ENCODE assay signal across 1 cellular context in the genomic region with DNA sequence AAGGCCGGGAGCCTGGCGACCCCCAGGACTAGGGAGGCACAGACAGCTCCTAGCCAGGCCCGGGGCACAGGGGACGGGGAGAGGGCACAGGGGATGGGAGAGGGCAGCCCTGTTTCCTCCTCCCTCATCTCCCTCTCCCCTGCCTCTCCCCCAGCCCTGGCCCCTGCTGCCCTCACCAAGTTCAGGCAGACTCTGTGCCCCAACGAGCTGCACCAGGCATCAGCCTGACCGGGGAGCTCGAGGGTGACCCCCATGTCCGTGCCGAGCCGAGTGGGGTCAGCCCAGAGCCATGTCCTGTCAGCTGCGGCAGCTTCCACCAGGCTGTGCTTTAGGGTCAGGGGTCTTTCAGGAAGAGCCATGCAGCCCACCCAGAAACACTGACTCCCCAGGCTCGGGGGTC.
TF ChIP-seq lines count a peak whose summit lies in the region.

No MANE protein-coding gene starts in this region.

TF ChIP-seq in HepG2, 621 proteins besides CTCF, POLR2A, EP300 and RAD21:
- TF ChIP-seq EZH2 (conservative IDR thresholded peaks at IDR 0.05; ENCODE audit: low read depth, low read length): peak; percentile 81; the same call in 1 of the 2 replicates
- no peak for TF ChIP-seq SOX6 (IDR thresholded peaks at IDR 0.05)
- no peak for TF ChIP-seq SOX6 (CRISPR knock-in tag; IDR thresholded peaks at IDR 0.05)
- no peak for TF ChIP-seq NPAS2 (CRISPR knock-in tag; IDR thresholded peaks at IDR 0.05; ENCODE audit: borderline replicate concordance)
